ENCODE assay signal across 1 cellular context in the genomic region with DNA sequence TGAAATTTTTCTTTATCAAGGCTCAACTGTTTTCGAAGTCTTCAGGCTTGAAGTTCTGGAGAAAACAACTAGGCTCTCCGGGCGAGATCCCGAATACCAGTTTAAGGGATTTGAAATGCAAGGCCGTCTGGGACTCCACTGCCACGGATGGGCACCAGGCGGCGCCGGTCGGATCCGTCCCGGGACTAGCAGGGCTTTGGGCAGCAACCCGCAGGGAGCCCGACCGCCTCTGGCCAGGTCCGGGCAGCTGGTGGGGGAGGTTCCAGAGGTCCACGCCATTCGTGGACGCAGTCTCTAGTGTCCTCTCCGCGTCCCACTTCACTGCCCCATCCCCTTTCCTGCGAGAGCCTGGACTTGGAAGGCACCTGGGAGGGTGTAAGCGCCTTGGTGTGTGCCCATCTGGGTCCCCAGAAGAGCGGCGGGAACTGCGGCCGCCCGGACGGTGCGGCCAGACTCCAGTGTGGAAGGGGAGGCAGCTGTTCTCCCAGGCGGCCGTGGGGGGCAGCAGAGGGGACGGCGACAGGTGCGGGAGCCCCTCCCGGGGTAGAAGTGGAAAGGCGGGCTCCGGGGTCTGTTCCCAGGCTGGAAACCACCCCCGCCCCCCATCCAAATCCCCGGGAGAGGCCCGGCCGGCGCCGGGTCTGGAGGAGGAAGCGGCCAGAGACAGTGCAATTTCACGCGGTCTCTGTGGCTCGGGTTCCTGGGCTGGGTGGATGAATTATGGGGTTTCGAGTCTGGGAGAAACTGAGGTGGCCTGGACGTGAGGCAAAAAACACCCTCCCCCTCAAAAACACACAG.
TF ChIP-seq lines count a peak whose summit lies in the region.

No MANE protein-coding gene starts in this region.

TF ChIP-seq in HepG2, 621 proteins besides CTCF, POLR2A, EP300 and RAD21 (continued from another document and continues in another):
- TF ChIP-seq GPBP1L1 (CRISPR knock-in tag; IDR thresholded peaks at IDR 0.05): no peak
- no peak for TF ChIP-seq ARHGAP35 (CRISPR knock-in tag; IDR thresholded peaks at IDR 0.05; ENCODE audit: borderline replicate concordance)
- TF ChIP-seq NR0B2 (CRISPR knock-in tag; IDR thresholded peaks at IDR 0.05): no peak
- TF ChIP-seq ZNF232 (CRISPR knock-in tag; IDR thresholded peaks at IDR 0.05; ENCODE audit: borderline replicate concordance): 0 out of 2 replicates have a peak, but pooled peaks have one; percentile 10
- TF ChIP-seq, protein P1, sequence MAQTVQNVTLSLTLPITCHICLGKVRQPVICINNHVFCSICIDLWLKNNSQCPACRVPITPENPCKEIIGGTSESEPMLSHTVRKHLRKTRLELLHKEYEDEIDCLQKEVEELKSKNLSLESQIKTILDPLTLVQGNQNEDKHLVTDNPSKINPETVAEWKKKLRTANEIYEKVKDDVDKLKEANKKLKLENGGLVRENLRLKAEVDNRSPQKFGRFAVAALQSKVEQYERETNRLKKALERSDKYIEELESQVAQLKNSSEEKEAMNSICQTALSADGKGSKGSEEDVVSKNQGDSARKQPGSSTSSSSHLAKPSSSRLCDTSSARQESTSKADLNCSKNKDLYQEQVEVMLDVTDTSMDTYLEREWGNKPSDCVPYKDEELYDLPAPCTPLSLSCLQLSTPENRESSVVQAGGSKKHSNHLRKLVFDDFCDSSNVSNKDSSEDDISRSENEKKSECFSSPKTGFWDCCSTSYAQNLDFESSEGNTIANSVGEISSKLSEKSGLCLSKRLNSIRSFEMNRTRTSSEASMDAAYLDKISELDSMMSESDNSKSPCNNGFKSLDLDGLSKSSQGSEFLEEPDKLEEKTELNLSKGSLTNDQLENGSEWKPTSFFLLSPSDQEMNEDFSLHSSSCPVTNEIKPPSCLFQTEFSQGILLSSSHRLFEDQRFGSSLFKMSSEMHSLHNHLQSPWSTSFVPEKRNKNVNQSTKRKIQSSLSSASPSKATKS (CRISPR knock-in tag; IDR thresholded peaks at IDR 0.05): no peak
- TF ChIP-seq, protein P2, sequence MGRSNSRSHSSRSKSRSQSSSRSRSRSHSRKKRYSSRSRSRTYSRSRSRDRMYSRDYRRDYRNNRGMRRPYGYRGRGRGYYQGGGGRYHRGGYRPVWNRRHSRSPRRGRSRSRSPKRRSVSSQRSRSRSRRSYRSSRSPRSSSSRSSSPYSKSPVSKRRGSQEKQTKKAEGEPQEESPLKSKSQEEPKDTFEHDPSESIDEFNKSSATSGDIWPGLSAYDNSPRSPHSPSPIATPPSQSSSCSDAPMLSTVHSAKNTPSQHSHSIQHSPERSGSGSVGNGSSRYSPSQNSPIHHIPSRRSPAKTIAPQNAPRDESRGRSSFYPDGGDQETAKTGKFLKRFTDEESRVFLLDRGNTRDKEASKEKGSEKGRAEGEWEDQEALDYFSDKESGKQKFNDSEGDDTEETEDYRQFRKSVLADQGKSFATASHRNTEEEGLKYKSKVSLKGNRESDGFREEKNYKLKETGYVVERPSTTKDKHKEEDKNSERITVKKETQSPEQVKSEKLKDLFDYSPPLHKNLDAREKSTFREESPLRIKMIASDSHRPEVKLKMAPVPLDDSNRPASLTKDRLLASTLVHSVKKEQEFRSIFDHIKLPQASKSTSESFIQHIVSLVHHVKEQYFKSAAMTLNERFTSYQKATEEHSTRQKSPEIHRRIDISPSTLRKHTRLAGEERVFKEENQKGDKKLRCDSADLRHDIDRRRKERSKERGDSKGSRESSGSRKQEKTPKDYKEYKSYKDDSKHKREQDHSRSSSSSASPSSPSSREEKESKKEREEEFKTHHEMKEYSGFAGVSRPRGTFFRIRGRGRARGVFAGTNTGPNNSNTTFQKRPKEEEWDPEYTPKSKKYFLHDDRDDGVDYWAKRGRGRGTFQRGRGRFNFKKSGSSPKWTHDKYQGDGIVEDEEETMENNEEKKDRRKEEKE (IDR thresholded peaks at IDR 0.05): no peak
- no peak for TF ChIP-seq MBD4 (IDR thresholded peaks at IDR 0.05; ENCODE audit: borderline replicate concordance, low read length)
- no peak for TF ChIP-seq ZFP82 (CRISPR knock-in tag; IDR thresholded peaks at IDR 0.05; ENCODE audit: borderline replicate concordance)
- TF ChIP-seq TP53 (CRISPR knock-in tag; conservative IDR thresholded peaks at IDR 0.05): peak; percentile 20; the same call in 1 of the 2 replicates
- TF ChIP-seq, protein P3, sequence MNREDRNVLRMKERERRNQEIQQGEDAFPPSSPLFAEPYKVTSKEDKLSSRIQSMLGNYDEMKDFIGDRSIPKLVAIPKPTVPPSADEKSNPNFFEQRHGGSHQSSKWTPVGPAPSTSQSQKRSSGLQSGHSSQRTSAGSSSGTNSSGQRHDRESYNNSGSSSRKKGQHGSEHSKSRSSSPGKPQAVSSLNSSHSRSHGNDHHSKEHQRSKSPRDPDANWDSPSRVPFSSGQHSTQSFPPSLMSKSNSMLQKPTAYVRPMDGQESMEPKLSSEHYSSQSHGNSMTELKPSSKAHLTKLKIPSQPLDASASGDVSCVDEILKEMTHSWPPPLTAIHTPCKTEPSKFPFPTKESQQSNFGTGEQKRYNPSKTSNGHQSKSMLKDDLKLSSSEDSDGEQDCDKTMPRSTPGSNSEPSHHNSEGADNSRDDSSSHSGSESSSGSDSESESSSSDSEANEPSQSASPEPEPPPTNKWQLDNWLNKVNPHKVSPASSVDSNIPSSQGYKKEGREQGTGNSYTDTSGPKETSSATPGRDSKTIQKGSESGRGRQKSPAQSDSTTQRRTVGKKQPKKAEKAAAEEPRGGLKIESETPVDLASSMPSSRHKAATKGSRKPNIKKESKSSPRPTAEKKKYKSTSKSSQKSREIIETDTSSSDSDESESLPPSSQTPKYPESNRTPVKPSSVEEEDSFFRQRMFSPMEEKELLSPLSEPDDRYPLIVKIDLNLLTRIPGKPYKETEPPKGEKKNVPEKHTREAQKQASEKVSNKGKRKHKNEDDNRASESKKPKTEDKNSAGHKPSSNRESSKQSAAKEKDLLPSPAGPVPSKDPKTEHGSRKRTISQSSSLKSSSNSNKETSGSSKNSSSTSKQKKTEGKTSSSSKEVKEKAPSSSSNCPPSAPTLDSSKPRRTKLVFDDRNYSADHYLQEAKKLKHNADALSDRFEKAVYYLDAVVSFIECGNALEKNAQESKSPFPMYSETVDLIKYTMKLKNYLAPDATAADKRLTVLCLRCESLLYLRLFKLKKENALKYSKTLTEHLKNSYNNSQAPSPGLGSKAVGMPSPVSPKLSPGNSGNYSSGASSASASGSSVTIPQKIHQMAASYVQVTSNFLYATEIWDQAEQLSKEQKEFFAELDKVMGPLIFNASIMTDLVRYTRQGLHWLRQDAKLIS (CRISPR knock-in tag; IDR thresholded peaks at IDR 0.05): no peak
- peak; percentile 79 for TF ChIP-seq E2F1 (CRISPR knock-in tag; IDR thresholded peaks at IDR 0.05)
- TF ChIP-seq ZNF670 (CRISPR knock-in tag; IDR thresholded peaks at IDR 0.05; ENCODE audit: borderline replicate concordance): no peak
- no peak for TF ChIP-seq ZSCAN30 (CRISPR knock-in tag; IDR thresholded peaks at IDR 0.05)
- no peak for TF ChIP-seq MTA1 (CRISPR knock-in tag; IDR thresholded peaks at IDR 0.05; ENCODE audit: borderline replicate concordance)
- TF ChIP-seq FOXK1 (CRISPR knock-in tag; IDR thresholded peaks at IDR 0.05; ENCODE audit: borderline replicate concordance, low read depth): no peak
- TF ChIP-seq DRAP1 (CRISPR knock-in tag; IDR thresholded peaks at IDR 0.05): 0 out of 2 replicates have a peak, but pooled peaks have one; percentile 27
- no peak; the same call in 1 of the 2 replicates for TF ChIP-seq RELA (CRISPR knock-in tag; IDR thresholded peaks at IDR 0.05)
- no peak for TF ChIP-seq ZBTB38 (CRISPR knock-in tag; IDR thresholded peaks at IDR 0.05)
- TF ChIP-seq TGIF2 (CRISPR knock-in tag; IDR thresholded peaks at IDR 0.05): no peak
- TF ChIP-seq AHR (CRISPR knock-in tag; IDR thresholded peaks at IDR 0.05): peak; percentile 72; the same call in 1 of the 2 replicates
- TF ChIP-seq SMC3 (IDR thresholded peaks at IDR 0.05; ENCODE audit: low read length): peak; percentile 51; the same call in 1 of the 2 replicates
- TF ChIP-seq ZNF275 (CRISPR knock-in tag; IDR thresholded peaks at IDR 0.05; ENCODE audit: borderline replicate concordance): no peak; the same call in 1 of the 2 replicates
- no peak for TF ChIP-seq ZBTB3 (CRISPR knock-in tag; IDR thresholded peaks at IDR 0.05; ENCODE audit: borderline replicate concordance, low read depth)
- 0 out of 2 replicates have a peak, but pooled peaks have one; percentile 8 for TF ChIP-seq MIXL1 (CRISPR knock-in tag; IDR thresholded peaks at IDR 0.05)
- no peak for TF ChIP-seq MED8 (CRISPR knock-in tag; IDR thresholded peaks at IDR 0.05; ENCODE audit: insufficient replicate concordance)
- TF ChIP-seq HNRNPUL1 (IDR thresholded peaks at IDR 0.05; ENCODE audit: low read depth, low read length): no peak
- TF ChIP-seq FUBP1 (CRISPR knock-in tag; IDR thresholded peaks at IDR 0.05; ENCODE audit: borderline replicate concordance): no peak
- TF ChIP-seq ZNF207 (IDR thresholded peaks at IDR 0.05; ENCODE audit: borderline replicate concordance): no peak
- peak; percentile 46; the same call in 1 of the 2 replicates for TF ChIP-seq MXD1 (CRISPR knock-in tag; IDR thresholded peaks at IDR 0.05)
- no peak for TF ChIP-seq MNT (IDR thresholded peaks at IDR 0.05)
- TF ChIP-seq, protein P4, sequence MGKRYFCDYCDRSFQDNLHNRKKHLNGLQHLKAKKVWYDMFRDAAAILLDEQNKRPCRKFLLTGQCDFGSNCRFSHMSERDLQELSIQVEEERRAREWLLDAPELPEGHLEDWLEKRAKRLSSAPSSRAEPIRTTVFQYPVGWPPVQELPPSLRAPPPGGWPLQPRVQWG (CRISPR knock-in tag; IDR thresholded peaks at IDR 0.05; ENCODE audit: borderline replicate concordance, low read depth): no peak
- no peak for TF ChIP-seq ZSCAN9 (CRISPR knock-in tag; IDR thresholded peaks at IDR 0.05; ENCODE audit: borderline replicate concordance)
- peak; percentile 72; the same call in 1 of the 2 replicates for TF ChIP-seq LCORL (IDR thresholded peaks at IDR 0.05)
- TF ChIP-seq LCORL (CRISPR knock-in tag; IDR thresholded peaks at IDR 0.05): peak; percentile 100
- no peak for TF ChIP-seq ZNF12 (CRISPR knock-in tag; IDR thresholded peaks at IDR 0.05)
- no peak for TF ChIP-seq CENPX (CRISPR knock-in tag; IDR thresholded peaks at IDR 0.05)
- TF ChIP-seq IRF2 (CRISPR knock-in tag; IDR thresholded peaks at IDR 0.05): peak; percentile 39; the same call in 1 of the 2 replicates
- TF ChIP-seq PHB2 (IDR thresholded peaks at IDR 0.05; ENCODE audit: partially characterized antibody): no peak
